In genomic region chr20:59004763-59005522, GRCh38 we compare ENCODE assay signal across 1 cellular context.
TF ChIP-seq lines count a peak whose summit lies in the region.

No MANE protein-coding gene starts in this region.

TF ChIP-seq in GM12878, 131 proteins besides CTCF, POLR2A, EP300 and RAD21 (continued from another document and continues in another):
- TF ChIP-seq USF2 (IDR thresholded peaks at IDR 0.05; ENCODE audit: borderline replicate concordance, low read depth, low read length) (peak; percentile 4; the same call in 1 of the 2 replicates), HDAC6 (IDR thresholded peaks at IDR 0.05; ENCODE audit: unreplicated experiment) (no peak), HDAC2 (IDR thresholded peaks at IDR 0.05) (no peak), SKIL (IDR thresholded peaks at IDR 0.05; ENCODE audit: low read depth, poor library complexity, severe bottlenecking) (peak; percentile 95), BRCA1 (IDR thresholded peaks at IDR 0.05; ENCODE audit: low read depth, low read length) (no peak), ETV6 (conservative IDR thresholded peaks at IDR 0.05 in 1 of 2, IDR thresholded peaks at IDR 0.05 in 1 of 2; ENCODE audit: borderline replicate concordance in 1 of 2, low read depth in 1 of 2) (peak in 1 of 2 experiments; percentile 78; a peak in 2 of 4 replicates), ZNF592 (IDR thresholded peaks at IDR 0.05) (no peak), KDM1A (IDR thresholded peaks at IDR 0.05; ENCODE audit: borderline replicate concordance) (no peak), FOXK2 (IDR thresholded peaks at IDR 0.05) (peak; percentile 44), ZNF274 (IDR thresholded peaks at IDR 0.05; ENCODE audit: insufficient read depth, insufficient read length) (no peak), BCL3 (IDR thresholded peaks at IDR 0.05; ENCODE audit: borderline replicate concordance, insufficient read depth, low read depth, low read length, poor library complexity, severe bottlenecking) (peak; percentile 55), KLF5 (IDR thresholded peaks at IDR 0.05; ENCODE audit: partially characterized antibody) (no peak), ATF2 (IDR thresholded peaks at IDR 0.05; ENCODE audit: low read length) (peak; percentile 64; the same call in 1 of the 2 replicates), RBBP5 (conservative IDR thresholded peaks at IDR 0.05) (no peak), ZNF687 (IDR thresholded peaks at IDR 0.05) (no peak), SRF (IDR thresholded peaks at IDR 0.05; ENCODE audit: low read depth in 2 of 2, low read length in 2 of 2) (no peak), NRF1 (conservative IDR thresholded peaks at IDR 0.05; ENCODE audit: low read depth, low read length) (no peak), ELK1 (IDR thresholded peaks at IDR 0.05; ENCODE audit: low read depth, low read length) (no peak), YY1 (IDR thresholded peaks at IDR 0.05; ENCODE audit: low read depth, low read length) (peak; percentile 69), SPI1 (IDR thresholded peaks at IDR 0.05; ENCODE audit: borderline replicate concordance, insufficient read depth, low read depth, low read length) (peak; percentile 93), MYB (IDR thresholded peaks at IDR 0.05; ENCODE audit: borderline replicate concordance, low read depth, low read length) (no peak), ASH2L (IDR thresholded peaks at IDR 0.05; ENCODE audit: borderline replicate concordance, low read depth) (no peak), CREM (IDR thresholded peaks at IDR 0.05; ENCODE audit: low read depth) (0 out of 2 replicates have a peak, but pooled peaks have one; percentile 51), CBFB (IDR thresholded peaks at IDR 0.05; ENCODE audit: low read depth) (peak; percentile 40), PAX8 (IDR thresholded peaks at IDR 0.05) (no peak), BACH1 (IDR thresholded peaks at IDR 0.05; ENCODE audit: borderline replicate concordance) (peak; percentile 1; the same call in 1 of the 2 replicates), IKZF1 (conservative IDR thresholded peaks at IDR 0.05) (peak; percentile 97), TCF3 (IDR thresholded peaks at IDR 0.05; ENCODE audit: borderline replicate concordance, insufficient read depth, low read depth, low read length) (peak; percentile 86), CHD1 (IDR thresholded peaks at IDR 0.05; ENCODE audit: low read depth, low read length) (no peak), BMI1 (IDR thresholded peaks at IDR 0.05; ENCODE audit: borderline replicate concordance) (peak; percentile 39; the same call in 1 of the 2 replicates), TCF7 (IDR thresholded peaks at IDR 0.05; ENCODE audit: borderline replicate concordance) (peak; percentile 35; the same call in 1 of the 2 replicates), STAT1 (conservative IDR thresholded peaks at IDR 0.05) (no peak), RFX5 (IDR thresholded peaks at IDR 0.05; ENCODE audit: low read depth, low read length) (no peak), FOXM1 (IDR thresholded peaks at IDR 0.05; ENCODE audit: low read depth, low read length) (peak; percentile 68; the same call in 1 of the 2 replicates), SP1 (IDR thresholded peaks at IDR 0.05; ENCODE audit: low read depth, low read length) (peak; percentile 67), BCLAF1 (IDR thresholded peaks at IDR 0.05) (no peak), HSF1 (IDR thresholded peaks at IDR 0.05; ENCODE audit: low read depth, low read length) (peak; percentile 33; the same call in 1 of the 2 replicates), MAX (IDR thresholded peaks at IDR 0.05; ENCODE audit: low read depth, low read length) (no peak; the same call in 1 of the 2 replicates), RCOR1 (conservative IDR thresholded peaks at IDR 0.05; ENCODE audit: low read depth, low read length) (peak; percentile 58; the same call in 1 of the 2 replicates), CBX3 (IDR thresholded peaks at IDR 0.05; ENCODE audit: borderline replicate concordance, low read depth) (no peak), RAD51 (IDR thresholded peaks at IDR 0.05) (peak; percentile 70), SUZ12 (IDR thresholded peaks at IDR 0.05; ENCODE audit: unreplicated experiment) (no peak)
